In the genomic region with DNA sequence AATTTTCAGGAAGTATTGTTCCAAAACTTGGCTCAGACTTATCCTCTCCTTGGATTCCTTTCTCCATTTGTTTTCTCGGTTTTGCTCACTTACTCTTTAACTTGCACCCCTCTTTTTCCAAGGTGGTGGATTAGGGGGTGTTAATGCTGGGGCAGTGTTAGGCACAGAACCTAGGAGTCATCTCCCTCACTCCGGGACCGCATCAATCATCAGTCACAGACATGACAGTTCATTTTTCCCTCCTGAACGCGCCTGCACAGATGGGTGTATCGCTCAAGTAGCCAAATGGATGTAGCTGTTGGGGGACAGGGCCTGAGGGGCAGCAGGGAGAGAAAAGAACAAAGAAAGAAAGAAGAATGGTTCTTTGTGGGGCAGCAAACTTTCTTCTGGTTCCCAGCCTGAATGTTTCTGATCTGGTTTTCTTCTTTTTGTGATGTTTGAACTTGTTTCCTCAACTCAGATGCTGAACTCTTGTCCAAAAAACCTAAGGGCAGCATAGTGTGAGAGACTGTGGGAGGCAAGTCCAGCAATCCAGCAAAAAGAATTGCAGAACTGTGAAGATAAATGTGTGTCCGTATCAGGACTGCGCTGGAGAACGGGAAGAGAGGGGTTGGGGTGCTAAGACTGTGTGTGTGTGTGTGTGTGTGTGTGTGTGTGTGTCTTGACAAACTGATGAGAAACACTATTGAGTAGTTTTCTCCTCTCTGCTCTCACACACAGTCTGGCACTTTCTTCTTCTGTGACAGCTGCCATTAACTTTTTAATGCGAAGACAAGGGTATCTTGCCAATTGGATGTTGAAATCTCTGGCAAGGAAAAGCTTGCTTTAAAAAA, we compare ENCODE assay signal across 1 cellular context.
TF ChIP-seq lines count a peak whose summit lies in the region.

No MANE protein-coding gene starts in this region.

TF ChIP-seq in endothelial cell of umbilical vein, 7 proteins besides CTCF, POLR2A, EP300 and RAD21:
- TF ChIP-seq POLR2AphosphoS5 (IDR thresholded peaks at IDR 0.05; ENCODE audit: insufficient read depth, low read depth, low read length): no peak
- TF ChIP-seq FOS (IDR thresholded peaks at IDR 0.05; ENCODE audit: borderline replicate concordance, insufficient read depth, low read length): no peak
- TF ChIP-seq JUN (IDR thresholded peaks at IDR 0.05; ENCODE audit: borderline replicate concordance, insufficient read depth, insufficient read length, low read depth): no peak
- TF ChIP-seq GATA2 (IDR thresholded peaks at IDR 0.05; ENCODE audit: insufficient read depth, insufficient read length, low read depth, low read length): no peak
- TF ChIP-seq, protein P1, sequence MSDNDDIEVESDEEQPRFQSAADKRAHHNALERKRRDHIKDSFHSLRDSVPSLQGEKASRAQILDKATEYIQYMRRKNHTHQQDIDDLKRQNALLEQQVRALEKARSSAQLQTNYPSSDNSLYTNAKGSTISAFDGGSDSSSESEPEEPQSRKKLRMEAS (IDR thresholded peaks at IDR 0.05; ENCODE audit: insufficient read depth, insufficient read length): no peak
- no peak for TF ChIP-seq EZH2 (IDR thresholded peaks at IDR 0.05; ENCODE audit: borderline replicate concordance, low read depth, low read length, severe bottlenecking)
- no peak for TF ChIP-seq MYC (IDR thresholded peaks at IDR 0.05; ENCODE audit: low read depth, low read length)
